Comparison of ENCODE assay signal across 19 cellular contexts in the genomic region with DNA sequence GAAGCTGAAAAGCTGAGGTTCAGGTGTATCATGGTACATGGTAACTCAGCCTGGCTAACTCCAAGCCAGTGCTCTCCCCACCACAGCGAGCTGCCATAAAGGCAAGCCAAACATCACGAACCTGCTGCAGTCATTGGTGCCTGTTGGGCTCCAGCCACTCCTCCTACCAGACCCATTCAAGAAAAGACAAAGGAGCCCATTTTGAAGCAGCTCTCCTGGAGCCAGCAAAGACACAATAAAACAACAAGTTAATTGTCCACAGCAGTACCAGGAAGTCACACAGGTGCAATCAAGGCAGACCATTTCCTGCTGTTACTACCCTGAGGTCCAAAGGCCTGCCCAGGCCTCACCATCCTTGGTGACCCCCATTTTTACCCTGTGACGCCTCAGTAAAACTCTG.
A peak's percentile ranks its signal among the peaks of the same experiment; 100 is the strongest.
DNase-seq lines count a peak whose midpoint lies in the region; ATAC-seq and TF ChIP-seq lines count a peak whose summit lies in the region.
"Had no signal": no experiment of that assay in that cellular context is flagged by ENCODE, and none has a peak within 500 bp of the region (broad histone marks: within the 10 kb centered on the region; RNA-seq: fewer than 3 reads in every experiment).

No MANE protein-coding gene starts in this region.

- no peaks in the 10 kb centered on the region for H3K27me3 Mint-ChIP-seq in neural crest cell (ENCODE audit: low read depth)
- H3K27me3 Mint-ChIP-seq: memory B cell had no signal

- in situ Hi-C loops in GM13977 (cut with MboI; ENCODE audit: low pct_unique_long_range_greater_than_20kb, low sequenced_read_pairs, unreplicated experiment): no loop called here

- H3K4me3 ChIP-seq in heart left ventricle (no peak overlapping the region), body of pancreas (no peak overlapping the region), BE2C (ENCODE audit: low read depth, low read length) (no peak overlapping the region)
- H3K4me3 ChIP-seq: vagina had no signal

- peak overlapping the region; percentile 75 for H3K27ac Mint-ChIP-seq in neural crest cell (ENCODE audit: unreplicated experiment)
- H3K27ac Mint-ChIP-seq: memory B cell had no signal

- ATAC-seq in heart left ventricle (no peak), Right ventricle myocardium inferior (no peak), body of pancreas (no peak)

- H3K4me3 Mint-ChIP-seq in neural crest cell: no peak overlapping the region
- H3K4me3 Mint-ChIP-seq: memory B cell had no signal

- peaks cover 3 to 65% (median 38%) of the 10 kb centered on the region in 12 donors for H3K4me1 ChIP-seq in heart left ventricle
- peaks cover 51% of the 10 kb centered on the region for H3K4me1 ChIP-seq in body of pancreas
- no peaks in the 10 kb centered on the region for H3K4me1 ChIP-seq in BE2C

- no peaks in the 10 kb centered on the region for H3K27me3 ChIP-seq in heart left ventricle
- no peaks in the 10 kb centered on the region for H3K27me3 ChIP-seq in body of pancreas
- H3K27me3 ChIP-seq in BE2C: no peaks in the 10 kb centered on the region
- H3K27me3 ChIP-seq: vagina had no signal

- WGBS in heart left ventricle, 4 donors: 68 to 89% (median 78%) methylated on average over 3 of the region's 3 CpGs
- 84 to 91% methylated on average over 3 of the region's 3 CpGs for WGBS in body of pancreas, 2 donors

- peaks cover 36% of the 10 kb centered on the region for H3K4me1 Mint-ChIP-seq in neural crest cell

- no peak for TF ChIP-seq CTCF in heart left ventricle (IDR thresholded peaks at IDR 0.05)
- no peak for TF ChIP-seq CTCF in body of pancreas (IDR thresholded peaks at IDR 0.05)
- TF ChIP-seq CTCF in neural crest cell (conservative IDR thresholded peaks at IDR 0.05): no peak
- no peak for TF ChIP-seq CTCF in GM13977 (IDR thresholded peaks at IDR 0.05; ENCODE audit: extremely low read depth, insufficient read depth, missing control alignments)
- TF ChIP-seq CTCF in BE2C (IDR thresholded peaks at IDR 0.05; ENCODE audit: low read depth, low read length): no peak

- peaks cover 3% of the 10 kb centered on the region for H3K9me3 Mint-ChIP-seq in neural crest cell

- H3K36me3 ChIP-seq in heart left ventricle (peaks cover 0 to 14% (median 4%) of the 10 kb centered on the region in 9 donors), body of pancreas (replicated peaks in 1 of 2; ENCODE audit: insufficient read depth in 1 of 2, low read depth in 2 of 2) (no peaks in the 10 kb centered on the region), BE2C (no peaks in the 10 kb centered on the region)
- H3K36me3 ChIP-seq: vagina had no signal

- intact Hi-C loops in heart left ventricle (cut with DNase I) (loop anchor here in 1 of 10 donors (5.0 kb wide), 1 partner anchor 79 kb away; a partner anchor contains a TSS), Right ventricle myocardium inferior (cut with DNase I) (no loop called here), body of pancreas (cut with DNase I) (no loop called here)

- no peak for DNase-seq in heart left ventricle
- DNase-seq in Right ventricle myocardium inferior (ENCODE audit: missing footprints): no peak
- DNase-seq in body of pancreas: no peak
- no peak for DNase-seq in neural crest cell (ENCODE audit: low read depth, low spot score)
- peak; percentile 10 for DNase-seq in ureter (ENCODE audit: low spot score)
- no peak for DNase-seq in GOT3 (lab: John Stamatoyannopoulos, UW)
- DNase-seq in GM13977 (ENCODE audit: low spot score): no peak
- no peak for DNase-seq in BE2C
- DNase-seq: activated naive CD4-positive, alpha-beta T cell treated with anti-CD3 and anti-CD28 coated beads, Interleukin-2, amount 50 U/mL, for 16 hours; central memory CD4-positive, alpha-beta T cell; DND-41; hippocampal formation; MV-4-11; NCI-H446; RPMI8226; stimulated activated CD4-positive, alpha-beta T cell treated with anti-CD3 and anti-CD28 coated beads, Interleukin-15, amount 100 ng/mL, for 24 hours; T1000 had no signal

- H3K36me3 Mint-ChIP-seq in neural crest cell (ENCODE audit: low read depth): peaks cover 13% of the 10 kb centered on the region

- H3K27ac ChIP-seq in heart left ventricle (peak overlapping the region; percentile 12 to 89 (median 77)), body of pancreas (peak overlapping the region in 3 of 4 donors; percentile 84 to 95 (median 86))
- H3K27ac ChIP-seq: vagina had no signal

- TF ChIP-seq POLR2A in heart left ventricle (IDR thresholded peaks at IDR 0.05) (no peak), body of pancreas (IDR thresholded peaks at IDR 0.05) (no peak)

- H3K9me3 ChIP-seq in heart left ventricle: peaks cover 0 to 11% (median 0%) of the 10 kb centered on the region in 12 donors
- no peaks in the 10 kb centered on the region for H3K9me3 ChIP-seq in body of pancreas
- no peaks in the 10 kb centered on the region for H3K9me3 ChIP-seq in BE2C
- H3K9me3 ChIP-seq: vagina had no signal
